In genomic region chr15:70192490-70192889, GRCh38 we compare ENCODE assay signal across 14 cellular contexts.
DNase-seq lines count a peak whose midpoint lies in the region; FAIRE-seq and TF ChIP-seq lines count a peak whose summit lies in the region.
"Had no signal": no experiment of that assay in that cellular context is flagged by ENCODE, and none has a peak within 500 bp of the region (broad histone marks: within the 10 kb centered on the region; RNA-seq: fewer than 3 reads in every experiment).

No MANE protein-coding gene starts in this region.

- H3K79me2 ChIP-seq in smooth muscle cell (ENCODE audit: low read depth): no peaks in the 10 kb centered on the region

- TF ChIP-seq CTCF in liver (IDR thresholded peaks at IDR 0.05; ENCODE audit: low read depth, low read length, missing input control): no peak
- no peak for TF ChIP-seq CTCF in smooth muscle cell (IDR thresholded peaks at IDR 0.05; ENCODE audit: borderline replicate concordance, insufficient read depth, poor library complexity, severe bottlenecking)

- peak; percentile 47 to 52 for TF ChIP-seq RAD21 in liver (IDR thresholded peaks at IDR 0.05)

- H2AFZ ChIP-seq in smooth muscle cell (ENCODE audit: low read depth): no peak overlapping the region

- H3K4me2 ChIP-seq in smooth muscle cell: peak overlapping the region; percentile 68
- H3K4me2 ChIP-seq: A549, BLaER1 had no signal

- DNase-seq in HTR-8/SVneo (ENCODE audit: insufficient read length, low spot score) (no peak), HuH-7.5 (ENCODE audit: low spot score) (peak; percentile 75), smooth muscle cell (lab: John Stamatoyannopoulos, UW; ENCODE audit: unreplicated experiment) (no peak), HUDEP-2 (lab: John Stamatoyannopoulos, UW; ENCODE audit: unreplicated experiment in 76 of 76) (no peak), mucosa of gallbladder (ENCODE audit: low spot score) (no peak)
- DNase-seq: AML-193; CD8-positive, alpha-beta memory T cell; DMS53; GF-D8 had no signal

- FAIRE-seq in HTR-8/SVneo (lab: Jason Lieb, UNC): peak; percentile 59
- FAIRE-seq: A549, GM19239 had no signal

- no peaks in the 10 kb centered on the region for H3K36me3 ChIP-seq in liver (ENCODE audit: control insufficient read depth in 4 of 4, insufficient read depth in 3 of 4, low read depth in 1 of 4, low read length in 3 of 4)
- no peaks in the 10 kb centered on the region for H3K36me3 ChIP-seq in smooth muscle cell (ENCODE audit: low read depth)
- H3K36me3 ChIP-seq: BLaER1 had no signal

- no peaks in the 10 kb centered on the region for H4K20me1 ChIP-seq in smooth muscle cell (ENCODE audit: low read depth)

- H3K27me3 ChIP-seq in liver (ENCODE audit: control insufficient read depth in 4 of 4, insufficient read depth in 4 of 4, low read length in 3 of 4): no peaks in the 10 kb centered on the region
- no peaks in the 10 kb centered on the region for H3K27me3 ChIP-seq in smooth muscle cell (ENCODE audit: low read depth)

- H3K27ac ChIP-seq in liver (ENCODE audit: low read depth in 1 of 2, low read length in 2 of 2): peak overlapping the region in 1 of 2 donors; percentile 32
- H3K27ac ChIP-seq in smooth muscle cell (ENCODE audit: low read depth): peak overlapping the region; percentile 10
- H3K27ac ChIP-seq: A549, BLaER1, HL-60 had no signal

- H3K4me3 ChIP-seq in liver (ENCODE audit: low read depth in 1 of 3, low read length in 3 of 3) (no peak overlapping the region), smooth muscle cell (no peak overlapping the region)
- H3K4me3 ChIP-seq: A549, BLaER1 had no signal

- H3F3A ChIP-seq in smooth muscle cell (ENCODE audit: low read depth): peaks cover 19% of the 10 kb centered on the region

- H3K9ac ChIP-seq in liver (ENCODE audit: low read depth in 1 of 2, low read length in 2 of 2) (peak overlapping the region in 1 of 2 donors; percentile 24), smooth muscle cell (ENCODE audit: low read depth) (no peak overlapping the region)
- H3K9ac ChIP-seq: BLaER1 had no signal

- 45% methylated on average over 9 of the region's 9 CpGs for WGBS in liver
- 81% methylated on average over 9 of the region's 9 CpGs for WGBS in smooth muscle cell (ENCODE audit: low lambda C conversion rate)

- H3K4me1 ChIP-seq in liver (ENCODE audit: control insufficient read depth in 4 of 4, insufficient read depth in 4 of 4, low read length in 3 of 4) (peaks cover 7 to 39% (median 27%) of the 10 kb centered on the region in 4 donors), smooth muscle cell (ENCODE audit: low read depth) (peaks cover 29% of the 10 kb centered on the region)

- H3K9me3 ChIP-seq in liver (ENCODE audit: control insufficient read depth in 4 of 4, low read length in 3 of 4): no peaks in the 10 kb centered on the region
- H3K9me3 ChIP-seq in smooth muscle cell (replicated peaks; ENCODE audit: low read depth): no peaks in the 10 kb centered on the region
- H3K9me3 ChIP-seq: BLaER1 had no signal

TF ChIP-seq in liver, 16 proteins besides CTCF, POLR2A, EP300 and RAD21:
- TF ChIP-seq NR2F2 (IDR thresholded peaks at IDR 0.05) (no peak), EGR1 (IDR thresholded peaks at IDR 0.05; ENCODE audit: low read depth in 2 of 2) (peak in 1 of 2 donors; percentile 86), FOXA1 (IDR thresholded peaks at IDR 0.05) (no peak), ATF3 (IDR thresholded peaks at IDR 0.05) (no peak), SP1 (IDR thresholded peaks at IDR 0.05) (peak; percentile 82), TAF1 (conservative IDR thresholded peaks at IDR 0.05) (no peak), YY1 (IDR thresholded peaks at IDR 0.05) (peak; percentile 69), HNF4A (conservative IDR thresholded peaks at IDR 0.05) (peak; percentile 92 to 95), RXRA (IDR thresholded peaks at IDR 0.05) (peak; percentile 63 to 92), HNF4G (IDR thresholded peaks at IDR 0.05) (peak; percentile 54), JUND (IDR thresholded peaks at IDR 0.05) (peak in 1 of 2 donors; percentile 63), GABPA (IDR thresholded peaks at IDR 0.05 in 1 of 2, conservative IDR thresholded peaks at IDR 0.05 in 1 of 2) (peak in 1 of 2 donors; percentile 41), FOXA2 (IDR thresholded peaks at IDR 0.05) (peak; percentile 74)
- TF ChIP-seq, protein P1, sequence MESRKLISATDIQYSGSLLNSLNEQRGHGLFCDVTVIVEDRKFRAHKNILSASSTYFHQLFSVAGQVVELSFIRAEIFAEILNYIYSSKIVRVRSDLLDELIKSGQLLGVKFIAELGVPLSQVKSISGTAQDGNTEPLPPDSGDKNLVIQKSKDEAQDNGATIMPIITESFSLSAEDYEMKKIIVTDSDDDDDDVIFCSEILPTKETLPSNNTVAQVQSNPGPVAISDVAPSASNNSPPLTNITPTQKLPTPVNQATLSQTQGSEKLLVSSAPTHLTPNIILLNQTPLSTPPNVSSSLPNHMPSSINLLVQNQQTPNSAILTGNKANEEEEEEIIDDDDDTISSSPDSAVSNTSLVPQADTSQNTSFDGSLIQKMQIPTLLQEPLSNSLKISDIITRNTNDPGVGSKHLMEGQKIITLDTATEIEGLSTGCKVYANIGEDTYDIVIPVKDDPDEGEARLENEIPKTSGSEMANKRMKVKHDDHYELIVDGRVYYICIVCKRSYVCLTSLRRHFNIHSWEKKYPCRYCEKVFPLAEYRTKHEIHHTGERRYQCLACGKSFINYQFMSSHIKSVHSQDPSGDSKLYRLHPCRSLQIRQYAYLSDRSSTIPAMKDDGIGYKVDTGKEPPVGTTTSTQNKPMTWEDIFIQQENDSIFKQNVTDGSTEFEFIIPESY (IDR thresholded peaks at IDR 0.05): no peak
- TF ChIP-seq, protein P2, sequence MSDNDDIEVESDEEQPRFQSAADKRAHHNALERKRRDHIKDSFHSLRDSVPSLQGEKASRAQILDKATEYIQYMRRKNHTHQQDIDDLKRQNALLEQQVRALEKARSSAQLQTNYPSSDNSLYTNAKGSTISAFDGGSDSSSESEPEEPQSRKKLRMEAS (IDR thresholded peaks at IDR 0.05): no peak
- TF ChIP-seq, protein P3, sequence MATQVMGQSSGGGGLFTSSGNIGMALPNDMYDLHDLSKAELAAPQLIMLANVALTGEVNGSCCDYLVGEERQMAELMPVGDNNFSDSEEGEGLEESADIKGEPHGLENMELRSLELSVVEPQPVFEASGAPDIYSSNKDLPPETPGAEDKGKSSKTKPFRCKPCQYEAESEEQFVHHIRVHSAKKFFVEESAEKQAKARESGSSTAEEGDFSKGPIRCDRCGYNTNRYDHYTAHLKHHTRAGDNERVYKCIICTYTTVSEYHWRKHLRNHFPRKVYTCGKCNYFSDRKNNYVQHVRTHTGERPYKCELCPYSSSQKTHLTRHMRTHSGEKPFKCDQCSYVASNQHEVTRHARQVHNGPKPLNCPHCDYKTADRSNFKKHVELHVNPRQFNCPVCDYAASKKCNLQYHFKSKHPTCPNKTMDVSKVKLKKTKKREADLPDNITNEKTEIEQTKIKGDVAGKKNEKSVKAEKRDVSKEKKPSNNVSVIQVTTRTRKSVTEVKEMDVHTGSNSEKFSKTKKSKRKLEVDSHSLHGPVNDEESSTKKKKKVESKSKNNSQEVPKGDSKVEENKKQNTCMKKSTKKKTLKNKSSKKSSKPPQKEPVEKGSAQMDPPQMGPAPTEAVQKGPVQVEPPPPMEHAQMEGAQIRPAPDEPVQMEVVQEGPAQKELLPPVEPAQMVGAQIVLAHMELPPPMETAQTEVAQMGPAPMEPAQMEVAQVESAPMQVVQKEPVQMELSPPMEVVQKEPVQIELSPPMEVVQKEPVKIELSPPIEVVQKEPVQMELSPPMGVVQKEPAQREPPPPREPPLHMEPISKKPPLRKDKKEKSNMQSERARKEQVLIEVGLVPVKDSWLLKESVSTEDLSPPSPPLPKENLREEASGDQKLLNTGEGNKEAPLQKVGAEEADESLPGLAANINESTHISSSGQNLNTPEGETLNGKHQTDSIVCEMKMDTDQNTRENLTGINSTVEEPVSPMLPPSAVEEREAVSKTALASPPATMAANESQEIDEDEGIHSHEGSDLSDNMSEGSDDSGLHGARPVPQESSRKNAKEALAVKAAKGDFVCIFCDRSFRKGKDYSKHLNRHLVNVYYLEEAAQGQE (IDR thresholded peaks at IDR 0.05): peak; percentile 64
